ENCODE assay signal across 11 cellular contexts in the genomic region with DNA sequence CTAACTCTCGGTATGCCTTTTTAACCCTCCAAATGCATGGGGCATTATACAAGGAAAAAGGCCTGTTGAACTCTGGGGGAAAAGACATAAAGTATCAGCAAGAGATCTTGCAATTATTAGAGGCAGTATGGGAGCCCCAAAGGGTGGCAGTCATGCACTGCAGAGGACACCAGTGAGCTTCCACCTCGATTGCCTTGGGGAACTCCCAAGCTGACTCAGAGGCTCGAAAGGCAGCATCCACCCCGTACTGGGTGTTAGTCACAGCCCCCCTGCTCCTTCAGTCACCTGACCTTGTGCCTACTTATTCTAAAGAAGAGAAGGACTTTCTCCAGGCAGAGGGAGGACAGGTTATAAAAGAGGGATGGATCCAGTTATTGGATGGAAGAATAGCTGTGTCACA.
A peak's percentile ranks its signal among the peaks of the same experiment; 100 is the strongest.
DNase-seq lines count a peak whose midpoint lies in the region; ATAC-seq lines count a peak whose summit lies in the region.
"Had no signal": no experiment of that assay in that cellular context is flagged by ENCODE, and none has a peak within 500 bp of the region (broad histone marks: within the 10 kb centered on the region; RNA-seq: fewer than 3 reads in every experiment).

No MANE protein-coding gene starts in this region.

- H3K36me3 Mint-ChIP-seq in activated naive CD4-positive, alpha-beta T cell treated with anti-CD3 and anti-CD28 coated beads, Interleukin-2, amount 10 ng/mL, durations not matched to agents 7 days and 5 days, result no peaks in the 10 kb centered on the region

- H3K4me1 Mint-ChIP-seq in activated naive CD4-positive, alpha-beta T cell treated with anti-CD3 and anti-CD28 coated beads, Interleukin-2, amount 10 ng/mL, durations not matched to agents 7 days and 5 days, result no peaks in the 10 kb centered on the region

- intact Hi-C loops in Right ventricle myocardium inferior (cut with DNase I), result no loop called here

- CTCF ChIA-PET in activated naive CD4-positive, alpha-beta T cell treated with anti-CD3 and anti-CD28 coated beads, Interleukin-2, amount 10 ng/mL, durations not matched to agents 7 days and 5 days (lab: Charles Lee), result interaction anchor here (1.2 to 5.7 kb wide), 5 partner anchors 12 to 195 kb away, joined by 3 to 50 read pairs (median 4); no protein-coding TSS in a partner anchor

- no peaks in the 10 kb centered on the region for H3K9me3 Mint-ChIP-seq in activated naive CD4-positive, alpha-beta T cell treated with anti-CD3 and anti-CD28 coated beads, Interleukin-2, amount 10 ng/mL, durations not matched to agents 7 days and 5 days
- H3K9me3 Mint-ChIP-seq: T-helper 1 cell treated with Interleukin-12 subunit alpha and Interleukin-12 subunit beta and Interleukin-4 antibody, amounts not matched to agents 30 μg/mL and 1 μg/mL, for 36 hours had no signal

- peak; percentile 3 for DNase-seq in ELF-1 (ENCODE audit: low read depth, low spot score)
- peak; percentile 52 for DNase-seq in HT-29 (ENCODE audit: low spot score)
- peak; percentile 25 for DNase-seq in activated naive CD4-positive, alpha-beta T cell treated with anti-CD3 and anti-CD28 coated beads, Interleukin-2, amount 10 ng/mL, durations not matched to agents 7 days and 5 days
- DNase-seq in mucosa of gallbladder (ENCODE audit: low spot score), result peak; percentile 35
- no peak for DNase-seq in Right ventricle myocardium inferior (ENCODE audit: missing footprints)
- no peak for DNase-seq in NCI-H2029 (lab: John Stamatoyannopoulos, UW)
- DNase-seq: mucosa of descending colon had no signal

- no peak overlapping the region for H3K27ac Mint-ChIP-seq in activated naive CD4-positive, alpha-beta T cell treated with anti-CD3 and anti-CD28 coated beads, Interleukin-2, amount 10 ng/mL, durations not matched to agents 7 days and 5 days
- H3K27ac Mint-ChIP-seq: dendritic cell treated with granulocyte-macrophage colony-stimulating factor and Interleukin-4, amounts not matched to agents 40 ng/mL and 50 ng/mL, for 4 days; T-helper 1 cell treated with Interleukin-12 subunit alpha and Interleukin-12 subunit beta and Interleukin-4 antibody, amounts not matched to agents 30 μg/mL and 1 μg/mL, for 36 hours had no signal

- no peak for ATAC-seq in HG03457 (IDR thresholded peaks at IDR 0.05; ENCODE audit: unreplicated experiment)
- no peak for ATAC-seq in HG02970 (IDR thresholded peaks at IDR 0.05; ENCODE audit: low FRiP score, unreplicated experiment)
- ATAC-seq in Right ventricle myocardium inferior, result no peak
- ATAC-seq: mucosa of descending colon had no signal

- no peaks in the 10 kb centered on the region for H3K27me3 Mint-ChIP-seq in activated naive CD4-positive, alpha-beta T cell treated with anti-CD3 and anti-CD28 coated beads, Interleukin-2, amount 10 ng/mL, durations not matched to agents 7 days and 5 days
- H3K27me3 Mint-ChIP-seq: dendritic cell treated with granulocyte-macrophage colony-stimulating factor and Interleukin-4, amounts not matched to agents 40 ng/mL and 50 ng/mL, for 4 days had no signal

- no peak overlapping the region for H3K4me3 Mint-ChIP-seq in activated naive CD4-positive, alpha-beta T cell treated with anti-CD3 and anti-CD28 coated beads, Interleukin-2, amount 10 ng/mL, durations not matched to agents 7 days and 5 days
- H3K4me3 Mint-ChIP-seq: dendritic cell treated with granulocyte-macrophage colony-stimulating factor and Interleukin-4, amounts not matched to agents 40 ng/mL and 50 ng/mL, for 4 days; T-helper 1 cell treated with Interleukin-12 subunit alpha and Interleukin-12 subunit beta and Interleukin-4 antibody, amounts not matched to agents 30 μg/mL and 1 μg/mL, for 36 hours had no signal

Comparison
In these comparisons a context has a peak if more than half of its experiments do, and no peak if none do; other contexts are left out.
1. DNase-seq: peak in ELF-1 (single experiment), HT-29 (single experiment), activated naive CD4-positive, alpha-beta T cell treated with anti-CD3 and anti-CD28 coated beads, Interleukin-2, amount 10 ng/mL, durations not matched to agents 7 days and 5 days (single experiment) and mucosa of gallbladder (single experiment); none in Right ventricle myocardium inferior (single experiment) and NCI-H2029 (single experiment).